ENCODE assay signal across 8 cellular contexts in the genomic region with DNA sequence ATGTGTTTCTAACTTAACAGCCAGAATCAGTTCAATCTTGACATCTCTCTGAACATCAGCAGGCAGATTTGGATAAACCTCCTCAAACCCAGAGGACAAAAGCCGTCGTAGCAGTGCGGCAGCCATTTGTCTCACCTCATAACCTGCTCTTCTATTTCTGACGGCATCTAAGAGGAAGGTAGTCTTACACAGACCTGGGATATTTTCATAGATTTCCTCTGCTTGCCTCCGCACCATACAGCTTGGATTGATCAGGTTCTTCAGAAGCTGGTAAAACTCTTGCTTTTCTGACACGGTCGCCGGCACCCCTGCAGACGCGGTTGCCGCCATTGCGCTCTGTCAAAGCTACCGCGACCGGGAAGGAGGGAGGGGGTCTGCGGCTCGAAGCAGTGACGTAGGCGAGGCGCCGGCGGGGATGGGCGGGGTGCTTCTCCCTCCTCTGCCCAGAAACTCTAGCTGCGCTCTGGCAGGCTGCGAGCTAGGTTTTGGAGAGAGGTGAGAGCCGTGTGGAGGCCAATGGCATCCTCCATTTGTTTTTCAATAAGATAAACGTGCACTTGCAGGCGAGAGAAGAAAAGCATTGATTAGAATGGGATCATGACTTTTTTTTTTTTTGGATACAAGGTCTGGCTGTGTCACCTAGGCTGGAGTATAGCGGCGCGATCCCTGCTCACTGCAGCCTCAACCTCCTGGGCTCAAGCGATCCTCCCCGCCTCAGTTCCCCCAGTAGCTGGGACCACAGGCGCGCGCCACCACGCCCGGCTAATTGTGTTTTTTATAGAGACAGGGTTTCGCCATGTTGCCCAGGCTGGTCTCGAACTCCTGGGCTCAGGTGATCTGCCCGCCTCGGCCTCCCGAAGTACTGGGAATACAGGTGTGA.
DNase-seq lines count a peak whose midpoint lies in the region; ATAC-seq and TF ChIP-seq lines count a peak whose summit lies in the region.

A gene (minus strand): TSS at position 347 of the 880 bp plus-strand sequence. CDS start 17 bp downstream, at position 330.

- peak; percentile 87 for ATAC-seq in HG03378 (IDR thresholded peaks at IDR 0.05; ENCODE audit: unreplicated experiment)

- H3K27ac ChIP-seq in cingulate gyrus (ENCODE audit: low read depth, low read length) = peak within 1 kb of the TSS; percentile 78

- peak; percentile 76 to 82 for DNase-seq in AML-193 (lab: John Stamatoyannopoulos, UW)
- DNase-seq in NCI-H524 (lab: John Stamatoyannopoulos, UW) = peak; percentile 65 to 72
- peak; percentile 95 for DNase-seq in activated CD4-positive, alpha-beta T cell treated with anti-CD3 and anti-CD28 coated beads for 48 hours
- peak; percentile 87 for DNase-seq in kidney tubule cell (ENCODE audit: low spot score)
- peak; percentile 80 to 88 (median 86) for DNase-seq in stimulated activated CD4-positive, alpha-beta T cell treated with anti-CD3 and anti-CD28 coated beads, Interleukin-1b, Interleukin-23, amount 100 ng/mL, for 24 hours (ENCODE audit: low read depth in 4 of 4, low spot score in 1 of 4)

- TF ChIP-seq POLR2A in GM19099 (IDR thresholded peaks at IDR 0.05; ENCODE audit: extremely low read depth, insufficient read length, low read depth) = peak; percentile 79

Comparison
In these comparisons a context has a peak if more than half of its experiments do, and no peak if none do; other contexts are left out.
1. Peak in every context shown above with its lines: DNase-seq, ATAC-seq and H3K27ac ChIP-seq.